In the genomic region with DNA sequence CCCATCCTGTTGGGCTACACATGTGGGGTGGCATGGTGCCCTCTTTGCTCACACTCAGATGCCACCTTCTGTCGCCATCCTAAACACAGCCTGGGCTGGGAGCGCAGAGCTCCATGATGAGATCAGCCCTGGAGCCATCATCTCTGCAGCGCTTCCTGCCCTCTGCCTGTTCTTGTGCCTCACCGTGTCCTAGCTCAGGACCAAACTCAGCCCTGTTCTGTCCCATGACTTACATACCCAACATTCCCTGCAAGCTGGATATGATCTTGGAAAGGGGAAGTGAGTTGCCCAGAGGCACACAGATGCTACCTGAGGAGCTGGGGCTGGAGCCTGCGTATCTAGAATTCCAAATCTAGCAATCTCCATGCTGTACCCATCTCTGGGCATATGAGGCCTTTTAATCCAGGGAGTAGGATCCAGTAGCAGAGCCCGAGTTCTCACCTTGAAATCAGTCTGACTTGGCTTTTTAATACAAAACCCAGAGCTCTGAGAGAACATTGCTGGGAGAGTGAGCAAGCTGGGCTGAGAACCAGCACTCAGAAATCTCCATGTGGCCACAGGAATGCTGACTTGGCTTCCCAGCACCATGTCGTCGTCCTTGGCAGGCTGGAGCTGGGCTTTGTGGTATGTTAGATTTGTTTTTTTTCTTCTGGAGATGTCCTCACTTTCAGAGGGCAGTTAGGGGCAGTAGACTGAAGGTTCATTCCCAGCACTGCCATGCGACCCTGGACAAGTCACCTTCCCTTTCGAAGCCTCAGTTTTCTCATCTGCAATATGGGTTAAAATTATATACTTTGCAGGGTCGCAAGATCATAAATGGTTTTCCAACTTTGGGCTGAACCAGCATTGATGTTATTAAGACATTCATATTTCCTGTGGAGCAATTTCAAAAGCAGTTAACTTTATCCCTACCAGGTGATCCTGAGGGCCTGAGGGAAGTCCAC, we compare ENCODE assay signal across 8 cellular contexts. TPM values are rescaled to one million over a fixed set of nuclear protein-coding genes. Genes with fewer than 3 reads are reported as not detected.
DNase-seq lines count a peak whose midpoint lies in the region; ATAC-seq, FAIRE-seq and TF ChIP-seq lines count a peak whose summit lies in the region.

No MANE protein-coding gene starts in this region.

- H3K4me2 ChIP-seq in SK-N-SH: peak overlapping the region; percentile 49; the same call in 1 of the 2 replicates

- FAIRE-seq in pancreas (lab: Jason Lieb, UNC): no peak

- TF ChIP-seq RAD21 in SK-N-SH (IDR thresholded peaks at IDR 0.05; ENCODE audit: low read length): no peak

- CTCF ChIA-PET in SK-N-SH (lab: Yijun Ruan, JAX): interaction anchor here (1.1 to 3.9 kb wide), 15 partner anchors 12 to 257 kb away, joined by 3 to 27 read pairs (median 4); no protein-coding TSS in a partner anchor

- peak; percentile 31 for DNase-seq in Ammon's horn (ENCODE audit: low spot score)
- DNase-seq in SK-N-SH: no peak
- peak; percentile 85 to 94 for DNase-seq in foreskin fibroblast
- DNase-seq in pancreas: no peak
- no peak for DNase-seq in midbrain (lab: John Stamatoyannopoulos, UW)
- DNase-seq in GM19238 (ENCODE audit: insufficient read length, low spot score): no peak
- DNase-seq in OCI-M2 (lab: John Stamatoyannopoulos, UW; ENCODE audit: unreplicated experiment): no peak
- DNase-seq in HuH-7.5 (ENCODE audit: low spot score): no peak

- H3K27ac ChIP-seq in SK-N-SH (ENCODE audit: low read depth in 2 of 2, low read length in 1 of 2) (peak overlapping the region in 1 of 2 experiments; percentile 78; a peak in 2 of 4 replicates), pancreas (no peak overlapping the region)

- POLR2A ChIA-PET in SK-N-SH (lab: Yijun Ruan, JAX): no interaction called here

- no peaks in the 10 kb centered on the region for H3K79me2 ChIP-seq in SK-N-SH (ENCODE audit: insufficient read depth)

- H3K9me3 ChIP-seq in SK-N-SH (no peaks in the 10 kb centered on the region), pancreas (no peaks in the 10 kb centered on the region)

- H3K27me3 ChIP-seq in SK-N-SH (ENCODE audit: insufficient read depth) (no peaks in the 10 kb centered on the region; the same call in 1 of the 2 replicates), pancreas (no peaks in the 10 kb centered on the region)

- peaks cover 10% of the 10 kb centered on the region for H3F3A ChIP-seq in SK-N-SH (replicated peaks; ENCODE audit: insufficient read depth)

- H3K36me3 ChIP-seq in SK-N-SH (replicated peaks in 1 of 2; ENCODE audit: control insufficient read depth in 1 of 2, insufficient read depth in 2 of 2, low read length in 1 of 2): no peaks in the 10 kb centered on the region
- H3K36me3 ChIP-seq in pancreas: no peaks in the 10 kb centered on the region

- no peak overlapping the region for H2AFZ ChIP-seq in SK-N-SH (ENCODE audit: low read depth)

- ATAC-seq in pancreas: peak in 3 of 4 donors; percentile 44 to 67 (median 51)

- 73% methylated on average over 11 of the region's 11 CpGs for WGBS in SK-N-SH (ENCODE audit: low lambda C conversion rate)
- WGBS in pancreas, 2 donors: 76 to 77% methylated on average over 11 of the region's 11 CpGs

- peaks cover 7 to 9% of the 10 kb centered on the region in 2 experiments; a peak in 2 of 4 replicates for H3K4me1 ChIP-seq in SK-N-SH (ENCODE audit: control insufficient read depth in 1 of 2, insufficient read depth in 2 of 2, low read depth in 1 of 2, low read length in 1 of 2)
- no peaks in the 10 kb centered on the region for H3K4me1 ChIP-seq in pancreas

- no peak for TF ChIP-seq EP300 in SK-N-SH (IDR thresholded peaks at IDR 0.05; ENCODE audit: borderline replicate concordance in 1 of 2, low read depth in 1 of 2, low read length in 1 of 2)

- no peaks in the 10 kb centered on the region for H4K20me1 ChIP-seq in SK-N-SH (ENCODE audit: insufficient read depth)

- intact Hi-C loops in pancreas (cut with DNase I): loop anchor here in 2 of 3 donors (5.0 to 10.0 kb wide), 2 partner anchors 60 to 143 kb away; no protein-coding TSS in a partner anchor

- H3K4me3 ChIP-seq in SK-N-SH (ENCODE audit: low read depth in 2 of 2, low read length in 1 of 2) (no peak overlapping the region), foreskin fibroblast (ENCODE audit: low read depth in 1 of 2, low read length in 2 of 2) (no peak overlapping the region), pancreas (no peak overlapping the region)

- no peaks in the 10 kb centered on the region for H3K9me2 ChIP-seq in SK-N-SH

- H3K9ac ChIP-seq in SK-N-SH: no peak overlapping the region

- TF ChIP-seq CTCF in SK-N-SH (IDR thresholded peaks at IDR 0.05): no peak
- TF ChIP-seq CTCF in foreskin fibroblast (IDR thresholded peaks at IDR 0.05; ENCODE audit: low read depth, low read length): no peak
- TF ChIP-seq CTCF in pancreas (IDR thresholded peaks at IDR 0.05): no peak

TF ChIP-seq in SK-N-SH, 30 proteins besides CTCF, POLR2A, EP300 and RAD21:
- TF ChIP-seq EZH2phosphoT487 (IDR thresholded peaks at IDR 0.05; ENCODE audit: borderline replicate concordance, low read depth) (no peak), TEAD4 (IDR thresholded peaks at IDR 0.05; ENCODE audit: borderline replicate concordance, insufficient read depth) (peak; percentile 63; the same call in 1 of the 2 replicates), NRF1 (IDR thresholded peaks at IDR 0.05; ENCODE audit: low read depth, low read length) (no peak), NFIC (IDR thresholded peaks at IDR 0.05; ENCODE audit: borderline replicate concordance) (peak; percentile 73; the same call in 1 of the 2 replicates), PBX3 (IDR thresholded peaks at IDR 0.05) (peak; percentile 14; the same call in 1 of the 2 replicates), SIN3A (IDR thresholded peaks at IDR 0.05; ENCODE audit: borderline replicate concordance, low read depth, low read length) (no peak), JUND (IDR thresholded peaks at IDR 0.05) (no peak), TCF12 (IDR thresholded peaks at IDR 0.05) (peak; percentile 74)
- TF ChIP-seq, protein P1, sequence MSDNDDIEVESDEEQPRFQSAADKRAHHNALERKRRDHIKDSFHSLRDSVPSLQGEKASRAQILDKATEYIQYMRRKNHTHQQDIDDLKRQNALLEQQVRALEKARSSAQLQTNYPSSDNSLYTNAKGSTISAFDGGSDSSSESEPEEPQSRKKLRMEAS (IDR thresholded peaks at IDR 0.05; ENCODE audit: low read depth): peak; percentile 46

RNA-seq across cellular contexts. Expression of gene ALPL, which starts 2.6 kb away (rescaled TPM):
- polyA plus RNA-seq in SK-N-SH (2012; rRNA removed) (0.69 and 1.3 TPM in 2 replicates), pancreas (1 to 10 TPM; 3.2 to 6.7 TPM)
- polyA plus RNA-seq in SK-N-SH (2012; cell fraction: cytosol; rRNA removed): 0.33 and 0.68 TPM in 2 replicates
- 0.51 and 0.93 TPM in 2 replicates for polyA plus RNA-seq in SK-N-SH (2012; cell fraction: nucleus; rRNA removed)
- total RNA-seq in pancreas: 1 to 10 TPM in 5 of 6 donors, under 1 TPM in 1; 0.63 to 3.6 (median 2.7) TPM

Comparison
In these comparisons a context has a peak if more than half of its experiments do, and no peak if none do; other contexts are left out.
1. DNase-seq: peak in Ammon's horn (single experiment) and foreskin fibroblast (2 of 2); none in SK-N-SH (single experiment), pancreas (0 of 6), midbrain (single experiment), GM19238 (single experiment), OCI-M2 (single experiment) and HuH-7.5 (single experiment).